In the genomic region with DNA sequence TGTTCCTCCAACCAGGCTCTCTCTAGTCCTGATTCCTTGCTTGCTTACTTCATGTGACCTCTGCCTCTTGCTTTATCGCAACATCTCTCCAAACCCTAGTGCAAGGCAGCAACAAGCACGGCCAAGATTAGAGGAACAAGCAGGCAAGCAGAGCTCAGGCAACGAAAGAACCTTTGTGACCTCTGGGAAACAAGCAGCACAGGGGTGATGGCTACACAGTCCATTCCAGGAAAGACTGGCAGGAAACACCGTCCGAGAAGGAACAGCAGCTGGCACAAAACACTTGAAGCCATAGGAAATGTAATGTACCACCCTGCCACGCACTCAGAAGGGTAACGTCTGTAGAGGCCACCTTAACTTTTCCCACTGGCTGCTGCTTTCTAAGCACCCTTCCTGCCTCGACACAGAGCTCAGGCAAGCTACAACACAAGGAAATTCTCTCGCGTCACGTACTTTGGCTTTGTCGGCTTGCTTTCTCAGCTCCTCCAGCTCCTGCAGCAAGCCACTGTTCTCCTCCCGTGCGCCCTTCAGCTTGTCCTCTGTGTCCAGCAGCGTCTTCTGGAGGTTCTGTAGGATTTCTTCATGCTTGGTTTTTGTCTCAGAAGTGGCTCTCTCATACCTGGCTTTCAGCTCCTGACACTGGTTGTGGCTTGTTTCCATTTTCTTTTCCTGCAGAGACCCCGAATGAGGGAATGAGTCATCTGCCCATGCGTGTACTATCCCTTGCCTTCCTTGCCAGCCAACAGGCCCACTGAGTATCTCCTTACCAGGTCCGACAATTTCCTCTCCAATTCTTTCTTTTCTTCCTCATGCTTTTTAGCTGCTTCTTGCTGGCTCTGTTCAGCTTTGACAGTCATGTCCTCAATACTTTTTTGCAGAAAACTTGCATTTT, we compare ENCODE assay signal across 1 cellular context.
TF ChIP-seq lines count a peak whose summit lies in the region.

No MANE protein-coding gene starts in this region.

TF ChIP-seq in GM12878, 131 proteins besides CTCF, POLR2A, EP300 and RAD21 (continued from another document):
- TF ChIP-seq, protein P1, sequence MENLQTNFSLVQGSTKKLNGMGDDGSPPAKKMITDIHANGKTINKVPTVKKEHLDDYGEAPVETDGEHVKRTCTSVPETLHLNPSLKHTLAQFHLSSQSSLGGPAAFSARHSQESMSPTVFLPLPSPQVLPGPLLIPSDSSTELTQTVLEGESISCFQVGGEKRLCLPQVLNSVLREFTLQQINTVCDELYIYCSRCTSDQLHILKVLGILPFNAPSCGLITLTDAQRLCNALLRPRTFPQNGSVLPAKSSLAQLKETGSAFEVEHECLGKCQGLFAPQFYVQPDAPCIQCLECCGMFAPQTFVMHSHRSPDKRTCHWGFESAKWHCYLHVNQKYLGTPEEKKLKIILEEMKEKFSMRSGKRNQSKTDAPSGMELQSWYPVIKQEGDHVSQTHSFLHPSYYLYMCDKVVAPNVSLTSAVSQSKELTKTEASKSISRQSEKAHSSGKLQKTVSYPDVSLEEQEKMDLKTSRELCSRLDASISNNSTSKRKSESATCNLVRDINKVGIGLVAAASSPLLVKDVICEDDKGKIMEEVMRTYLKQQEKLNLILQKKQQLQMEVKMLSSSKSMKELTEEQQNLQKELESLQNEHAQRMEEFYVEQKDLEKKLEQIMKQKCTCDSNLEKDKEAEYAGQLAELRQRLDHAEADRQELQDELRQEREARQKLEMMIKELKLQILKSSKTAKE (IDR thresholded peaks at IDR 0.05; ENCODE audit: low read depth, poor library complexity, severe bottlenecking), result no peak
- TF ChIP-seq IKZF1 (conservative IDR thresholded peaks at IDR 0.05) (no peak), FOXM1 (IDR thresholded peaks at IDR 0.05; ENCODE audit: low read depth, low read length) (no peak), KAT2A (conservative IDR thresholded peaks at IDR 0.05; ENCODE audit: control insufficient read depth, low read depth, low read length) (no peak)
- TF ChIP-seq, protein P2, sequence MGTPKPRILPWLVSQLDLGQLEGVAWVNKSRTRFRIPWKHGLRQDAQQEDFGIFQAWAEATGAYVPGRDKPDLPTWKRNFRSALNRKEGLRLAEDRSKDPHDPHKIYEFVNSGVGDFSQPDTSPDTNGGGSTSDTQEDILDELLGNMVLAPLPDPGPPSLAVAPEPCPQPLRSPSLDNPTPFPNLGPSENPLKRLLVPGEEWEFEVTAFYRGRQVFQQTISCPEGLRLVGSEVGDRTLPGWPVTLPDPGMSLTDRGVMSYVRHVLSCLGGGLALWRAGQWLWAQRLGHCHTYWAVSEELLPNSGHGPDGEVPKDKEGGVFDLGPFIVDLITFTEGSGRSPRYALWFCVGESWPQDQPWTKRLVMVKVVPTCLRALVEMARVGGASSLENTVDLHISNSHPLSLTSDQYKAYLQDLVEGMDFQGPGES (IDR thresholded peaks at IDR 0.05), result no peak
